In the genomic region with DNA sequence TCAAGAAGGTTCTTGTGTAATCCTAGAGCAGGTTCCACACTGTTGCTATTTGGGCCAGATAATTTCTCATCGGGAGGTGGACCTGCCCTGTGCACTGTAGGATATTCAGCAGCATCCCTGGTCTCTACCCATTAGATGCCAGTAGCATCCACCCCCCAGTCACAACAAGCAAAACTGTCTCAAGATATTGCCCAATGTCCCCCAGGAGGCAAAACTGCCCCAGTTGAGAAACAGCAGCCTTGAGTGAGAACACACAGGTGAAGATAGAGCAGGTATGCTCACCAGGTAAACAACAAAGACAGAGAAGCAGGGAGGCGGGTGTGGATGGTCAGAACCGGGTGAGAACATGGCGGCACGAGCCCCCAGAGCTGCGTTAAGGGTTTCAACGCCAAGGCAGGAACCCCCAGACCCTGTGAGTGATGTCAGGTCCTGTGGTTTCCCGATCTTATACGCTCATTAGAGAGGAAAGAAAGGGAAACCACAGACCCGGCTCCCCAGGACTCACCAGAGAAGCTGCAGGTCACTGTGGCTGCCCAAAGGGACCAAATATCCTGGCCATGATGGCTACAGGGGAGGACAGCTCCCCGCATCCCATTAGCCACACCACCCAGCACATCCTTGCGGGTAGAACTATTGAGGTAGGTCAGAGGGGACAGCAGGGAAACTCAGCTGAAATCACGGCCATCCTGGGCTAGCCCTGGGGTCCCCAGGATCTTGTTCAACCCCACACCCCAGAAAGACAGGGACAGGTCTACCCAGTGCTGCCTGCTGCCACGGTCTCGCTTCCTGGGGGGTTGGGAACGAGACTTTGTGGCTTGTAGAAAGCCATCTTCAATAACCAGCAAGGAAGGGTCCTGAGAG, we compare ENCODE assay signal across 8 cellular contexts. TPM values are rescaled to one million over a fixed set of nuclear protein-coding genes. Genes with fewer than 3 reads are reported as not detected.
DNase-seq lines count a peak whose midpoint lies in the region; ATAC-seq and TF ChIP-seq lines count a peak whose summit lies in the region.

No MANE protein-coding gene starts in this region.

- H3K9me3 ChIP-seq in NT2/D1 (ENCODE audit: insufficient read depth, low read length) (no peaks in the 10 kb centered on the region), liver (ENCODE audit: control insufficient read depth in 4 of 4, low read length in 3 of 4) (no peaks in the 10 kb centered on the region)

- H3K9me3 Mint-ChIP-seq in CD14-positive monocyte, result no peaks in the 10 kb centered on the region
- H3K9me3 Mint-ChIP-seq in glutamatergic neuron (ENCODE audit: unreplicated experiment), result peaks cover 7% of the 10 kb centered on the region
- no peaks in the 10 kb centered on the region for H3K9me3 Mint-ChIP-seq in activated naive CD4-positive, alpha-beta T cell treated with anti-CD3 and anti-CD28 coated beads, Interleukin-2, amount 10 ng/mL, durations not matched to agents 7 days and 5 days

- H3K4me1 Mint-ChIP-seq in CD14-positive monocyte, result peaks cover 60% of the 10 kb centered on the region
- H3K4me1 Mint-ChIP-seq in glutamatergic neuron (ENCODE audit: low read depth, unreplicated experiment), result peaks cover 35% of the 10 kb centered on the region
- peaks cover 25% of the 10 kb centered on the region for H3K4me1 Mint-ChIP-seq in activated naive CD4-positive, alpha-beta T cell treated with anti-CD3 and anti-CD28 coated beads, Interleukin-2, amount 10 ng/mL, durations not matched to agents 7 days and 5 days

- H3K36me3 ChIP-seq in NT2/D1 (ENCODE audit: insufficient read depth, insufficient read length, low read length) (peaks cover 21% of the 10 kb centered on the region), liver (ENCODE audit: control insufficient read depth in 4 of 4, insufficient read depth in 3 of 4, low read depth in 1 of 4, low read length in 3 of 4) (peaks cover under 1 to 3% (median 2%) of the 10 kb centered on the region in 4 donors)

- CTCF ChIA-PET in activated naive CD4-positive, alpha-beta T cell treated with anti-CD3 and anti-CD28 coated beads, Interleukin-2, amount 10 ng/mL, durations not matched to agents 7 days and 5 days (lab: Charles Lee), result interaction anchor here (1.0 to 1.7 kb wide), 3 partner anchors 20 to 134 kb away, joined by 3 to 4 read pairs (median 4); no protein-coding TSS in a partner anchor

- peak; percentile 36 for ATAC-seq in GM21825 (IDR thresholded peaks at IDR 0.05; ENCODE audit: unreplicated experiment)

- H3K9ac ChIP-seq in NT2/D1 (ENCODE audit: insufficient read length, low read depth), result peak overlapping the region; percentile 5
- H3K9ac ChIP-seq in liver (ENCODE audit: low read depth in 1 of 2, low read length in 2 of 2), result peak overlapping the region in 1 of 2 donors; percentile 19

- no peak for TF ChIP-seq RAD21 in liver (IDR thresholded peaks at IDR 0.05)

- H3K4me3 ChIP-seq in NT2/D1 (ENCODE audit: insufficient read length, low read depth), result no peak overlapping the region
- no peak overlapping the region for H3K4me3 ChIP-seq in liver (ENCODE audit: low read depth in 1 of 3, low read length in 3 of 3)

- H3K27me3 ChIP-seq in NT2/D1 (ENCODE audit: insufficient read depth, insufficient read length) (no peaks in the 10 kb centered on the region), liver (ENCODE audit: control insufficient read depth in 4 of 4, insufficient read depth in 4 of 4, low read length in 3 of 4) (no peaks in the 10 kb centered on the region)

- TF ChIP-seq CTCF in CD14-positive monocyte (IDR thresholded peaks at IDR 0.05) (no peak), liver (IDR thresholded peaks at IDR 0.05; ENCODE audit: low read depth, low read length, missing input control) (no peak), glutamatergic neuron (IDR thresholded peaks at IDR 0.05; ENCODE audit: partially characterized antibody, unreplicated experiment) (no peak)

- WGBS in liver, result 81% methylated on average over 16 of the region's 16 CpGs

- peak overlapping the region; percentile 94 to 95 for H3K27ac ChIP-seq in liver (ENCODE audit: low read depth in 1 of 2, low read length in 2 of 2)

- H3K27ac Mint-ChIP-seq in CD14-positive monocyte (peak overlapping the region; percentile 90 to 96 (median 95)), glutamatergic neuron (ENCODE audit: unreplicated experiment) (no peak overlapping the region)
- H3K27ac Mint-ChIP-seq in activated naive CD4-positive, alpha-beta T cell treated with anti-CD3 and anti-CD28 coated beads, Interleukin-2, amount 10 ng/mL, durations not matched to agents 7 days and 5 days, result no peak overlapping the region

- intact Hi-C loops in CD14-positive monocyte (cut with micrococcal nuclease), result loop anchor here in 1 of 2 donors (2.0 kb wide), 1 partner anchor 14 kb away; no protein-coding TSS in a partner anchor

- peak overlapping the region; percentile 61 to 88 for H3K4me3 Mint-ChIP-seq in CD14-positive monocyte
- no peak overlapping the region for H3K4me3 Mint-ChIP-seq in glutamatergic neuron (ENCODE audit: unreplicated experiment)
- H3K4me3 Mint-ChIP-seq in activated naive CD4-positive, alpha-beta T cell treated with anti-CD3 and anti-CD28 coated beads, Interleukin-2, amount 10 ng/mL, durations not matched to agents 7 days and 5 days, result no peak overlapping the region

- H3K4me1 ChIP-seq in NT2/D1 (ENCODE audit: insufficient read depth, insufficient read length) (peaks cover 29% of the 10 kb centered on the region), liver (ENCODE audit: control insufficient read depth in 4 of 4, insufficient read depth in 4 of 4, low read length in 3 of 4) (peaks cover 46 to 78% (median 63%) of the 10 kb centered on the region in 4 donors)

- DNase-seq in CD14-positive monocyte (ENCODE audit: low spot score) (no peak), NT2/D1 (ENCODE audit: low read depth, low spot score) (no peak), glutamatergic neuron (no peak), NCI-H82 (lab: John Stamatoyannopoulos, UW) (no peak), SIG-M5 (lab: John Stamatoyannopoulos, UW) (no peak)
- DNase-seq in activated naive CD4-positive, alpha-beta T cell treated with anti-CD3 and anti-CD28 coated beads, Interleukin-2, amount 10 ng/mL, durations not matched to agents 7 days and 5 days, result no peak

- H3K27me3 Mint-ChIP-seq in CD14-positive monocyte (ENCODE audit: low read depth in 3 of 3), result peaks cover 1 to 4% (median 4%) of the 10 kb centered on the region in 3 donors
- peaks cover 15% of the 10 kb centered on the region for H3K27me3 Mint-ChIP-seq in glutamatergic neuron (ENCODE audit: unreplicated experiment)
- peaks cover 16% of the 10 kb centered on the region for H3K27me3 Mint-ChIP-seq in activated naive CD4-positive, alpha-beta T cell treated with anti-CD3 and anti-CD28 coated beads, Interleukin-2, amount 10 ng/mL, durations not matched to agents 7 days and 5 days

- peaks cover 23 to 31% of the 10 kb centered on the region in 2 donors for H3K36me3 Mint-ChIP-seq in CD14-positive monocyte
- no peaks in the 10 kb centered on the region for H3K36me3 Mint-ChIP-seq in glutamatergic neuron (ENCODE audit: unreplicated experiment)
- no peaks in the 10 kb centered on the region for H3K36me3 Mint-ChIP-seq in activated naive CD4-positive, alpha-beta T cell treated with anti-CD3 and anti-CD28 coated beads, Interleukin-2, amount 10 ng/mL, durations not matched to agents 7 days and 5 days

TF ChIP-seq in liver, 16 proteins besides CTCF, POLR2A, EP300 and RAD21 (continues in another document):
- TF ChIP-seq SP1 (IDR thresholded peaks at IDR 0.05) (no peak), MAX (IDR thresholded peaks at IDR 0.05) (no peak), TAF1 (conservative IDR thresholded peaks at IDR 0.05) (no peak), HNF4G (IDR thresholded peaks at IDR 0.05) (no peak), REST (IDR thresholded peaks at IDR 0.05) (no peak), HNF4A (conservative IDR thresholded peaks at IDR 0.05) (no peak), JUND (IDR thresholded peaks at IDR 0.05) (no peak), ATF3 (IDR thresholded peaks at IDR 0.05) (no peak), EGR1 (IDR thresholded peaks at IDR 0.05; ENCODE audit: low read depth in 2 of 2) (no peak), NR2F2 (IDR thresholded peaks at IDR 0.05) (no peak), FOXA1 (IDR thresholded peaks at IDR 0.05) (no peak), YY1 (IDR thresholded peaks at IDR 0.05) (no peak)

RNA-seq across cellular contexts. Expression of gene CDC42EP4, which starts 21.2 kb away (rescaled TPM):
- 1 to 10 TPM; 6.4 to 6.6 TPM for polyA plus RNA-seq in CD14-positive monocyte
- 10 to 100 TPM; 27.5 to 31.0 TPM for total RNA-seq in liver
- 10 to 100 TPM; 15.7 to 28.4 TPM for polyA plus RNA-seq in liver
- total RNA-seq in glutamatergic neuron (ENCODE audit: unreplicated experiment), result 124 TPM

RNA-seq across cellular contexts. Expression of gene CPSF4L, which starts 28.9 kb away (rescaled TPM):
- polyA plus RNA-seq in CD14-positive monocyte (not detected), liver (not detected)
- total RNA-seq in liver (not detected), glutamatergic neuron (ENCODE audit: unreplicated experiment) (0.44 TPM)

Comparison
In these comparisons a context has a peak if more than half of its experiments do, and no peak if none do; other contexts are left out.
1. H3K27ac Mint-ChIP-seq: peak in CD14-positive monocyte (7 of 7); none in glutamatergic neuron (single experiment) and activated naive CD4-positive, alpha-beta T cell treated with anti-CD3 and anti-CD28 coated beads, Interleukin-2, amount 10 ng/mL, durations not matched to agents 7 days and 5 days (single experiment).
2. H3K4me3 Mint-ChIP-seq: peak in CD14-positive monocyte (2 of 2); none in glutamatergic neuron (single experiment) and activated naive CD4-positive, alpha-beta T cell treated with anti-CD3 and anti-CD28 coated beads, Interleukin-2, amount 10 ng/mL, durations not matched to agents 7 days and 5 days (single experiment).